Comparison of ENCODE assay signal across 10 cellular contexts in genomic region chr1:26839339-26839722, GRCh38.
A peak's percentile ranks its signal among the peaks of the same experiment; 100 is the strongest.
DNase-seq lines count a peak whose midpoint lies in the region; ATAC-seq and TF ChIP-seq lines count a peak whose summit lies in the region.
"Had no signal": no experiment of that assay in that cellular context is flagged by ENCODE, and none has a peak within 500 bp of the region (broad histone marks: within the 10 kb centered on the region; RNA-seq: fewer than 3 reads in every experiment).

No MANE protein-coding gene starts in this region.

- no peaks in the 10 kb centered on the region for H3K27me3 Mint-ChIP-seq in memory B cell

- DNase-seq in memory B cell (ENCODE audit: low spot score in 2 of 2) (no peak), SHP77 treated with DMSO at 0.1 percent for 48 hours (lab: John Stamatoyannopoulos, UW) (no peak), erythroblast (lab: John Stamatoyannopoulos, UW) (no peak)
- DNase-seq: head of caudate nucleus, Karpas-422, NCI-H345, substantia nigra had no signal

- no peaks in the 10 kb centered on the region for H3K9me3 Mint-ChIP-seq in memory B cell

- ATAC-seq in GM19372 (IDR thresholded peaks at IDR 0.05; ENCODE audit: low read depth, unreplicated experiment) (peak; percentile 9), HG03175 (IDR thresholded peaks at IDR 0.05; ENCODE audit: unreplicated experiment) (peak; percentile 5), memory B cell (ENCODE audit: low read depth) (no peak), HG03108 (IDR thresholded peaks at IDR 0.05; ENCODE audit: unreplicated experiment) (no peak)

- peaks cover 9% of the 10 kb centered on the region for H3K36me3 Mint-ChIP-seq in memory B cell

- H3K4me1 Mint-ChIP-seq in memory B cell, result peaks cover 17% of the 10 kb centered on the region

- H3K27ac Mint-ChIP-seq in memory B cell, result peak overlapping the region; percentile 96

- no peak overlapping the region for H3K4me3 Mint-ChIP-seq in memory B cell

- TF ChIP-seq POLR2A in erythroblast (IDR thresholded peaks at IDR 0.05; ENCODE audit: low read length), result no peak

Comparison
In these comparisons a context has a peak if more than half of its experiments do, and no peak if none do; other contexts are left out.
1. ATAC-seq: peak in GM19372 (single experiment) and HG03175 (single experiment); none in memory B cell (single experiment) and HG03108 (single experiment).